ENCODE assay signal across 2 cellular contexts in the genomic region with DNA sequence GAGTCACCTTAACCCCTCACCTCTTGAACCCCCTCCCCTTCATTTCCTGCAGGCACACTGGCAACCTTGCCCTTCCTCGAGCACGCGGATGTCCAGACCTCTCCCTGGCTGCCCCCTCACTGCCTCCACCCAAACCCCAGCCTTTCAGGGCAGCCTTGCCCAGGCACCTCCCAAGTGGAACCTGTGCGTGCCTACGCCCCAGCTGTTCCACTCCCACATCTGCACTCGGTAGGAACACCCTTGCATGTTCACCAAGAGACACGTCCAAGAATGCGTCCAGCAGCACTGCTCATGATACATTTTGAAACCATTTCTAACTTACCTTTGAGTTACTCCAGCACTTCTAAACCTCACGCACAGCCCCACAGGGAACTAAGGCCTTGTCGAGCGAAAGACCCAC.
TF ChIP-seq lines count a peak whose summit lies in the region.

No MANE protein-coding gene starts in this region.

TF ChIP-seq in GM23338, 12 proteins besides CTCF, POLR2A, EP300 and RAD21:
- TF ChIP-seq EZH2 (IDR thresholded peaks at IDR 0.05; ENCODE audit: low read depth, unreplicated experiment) (no peak), NANOG (IDR thresholded peaks at IDR 0.05; ENCODE audit: borderline replicate concordance) (no peak), JUNB (IDR thresholded peaks at IDR 0.05; ENCODE audit: unreplicated experiment) (no peak)
- TF ChIP-seq, protein P1, sequence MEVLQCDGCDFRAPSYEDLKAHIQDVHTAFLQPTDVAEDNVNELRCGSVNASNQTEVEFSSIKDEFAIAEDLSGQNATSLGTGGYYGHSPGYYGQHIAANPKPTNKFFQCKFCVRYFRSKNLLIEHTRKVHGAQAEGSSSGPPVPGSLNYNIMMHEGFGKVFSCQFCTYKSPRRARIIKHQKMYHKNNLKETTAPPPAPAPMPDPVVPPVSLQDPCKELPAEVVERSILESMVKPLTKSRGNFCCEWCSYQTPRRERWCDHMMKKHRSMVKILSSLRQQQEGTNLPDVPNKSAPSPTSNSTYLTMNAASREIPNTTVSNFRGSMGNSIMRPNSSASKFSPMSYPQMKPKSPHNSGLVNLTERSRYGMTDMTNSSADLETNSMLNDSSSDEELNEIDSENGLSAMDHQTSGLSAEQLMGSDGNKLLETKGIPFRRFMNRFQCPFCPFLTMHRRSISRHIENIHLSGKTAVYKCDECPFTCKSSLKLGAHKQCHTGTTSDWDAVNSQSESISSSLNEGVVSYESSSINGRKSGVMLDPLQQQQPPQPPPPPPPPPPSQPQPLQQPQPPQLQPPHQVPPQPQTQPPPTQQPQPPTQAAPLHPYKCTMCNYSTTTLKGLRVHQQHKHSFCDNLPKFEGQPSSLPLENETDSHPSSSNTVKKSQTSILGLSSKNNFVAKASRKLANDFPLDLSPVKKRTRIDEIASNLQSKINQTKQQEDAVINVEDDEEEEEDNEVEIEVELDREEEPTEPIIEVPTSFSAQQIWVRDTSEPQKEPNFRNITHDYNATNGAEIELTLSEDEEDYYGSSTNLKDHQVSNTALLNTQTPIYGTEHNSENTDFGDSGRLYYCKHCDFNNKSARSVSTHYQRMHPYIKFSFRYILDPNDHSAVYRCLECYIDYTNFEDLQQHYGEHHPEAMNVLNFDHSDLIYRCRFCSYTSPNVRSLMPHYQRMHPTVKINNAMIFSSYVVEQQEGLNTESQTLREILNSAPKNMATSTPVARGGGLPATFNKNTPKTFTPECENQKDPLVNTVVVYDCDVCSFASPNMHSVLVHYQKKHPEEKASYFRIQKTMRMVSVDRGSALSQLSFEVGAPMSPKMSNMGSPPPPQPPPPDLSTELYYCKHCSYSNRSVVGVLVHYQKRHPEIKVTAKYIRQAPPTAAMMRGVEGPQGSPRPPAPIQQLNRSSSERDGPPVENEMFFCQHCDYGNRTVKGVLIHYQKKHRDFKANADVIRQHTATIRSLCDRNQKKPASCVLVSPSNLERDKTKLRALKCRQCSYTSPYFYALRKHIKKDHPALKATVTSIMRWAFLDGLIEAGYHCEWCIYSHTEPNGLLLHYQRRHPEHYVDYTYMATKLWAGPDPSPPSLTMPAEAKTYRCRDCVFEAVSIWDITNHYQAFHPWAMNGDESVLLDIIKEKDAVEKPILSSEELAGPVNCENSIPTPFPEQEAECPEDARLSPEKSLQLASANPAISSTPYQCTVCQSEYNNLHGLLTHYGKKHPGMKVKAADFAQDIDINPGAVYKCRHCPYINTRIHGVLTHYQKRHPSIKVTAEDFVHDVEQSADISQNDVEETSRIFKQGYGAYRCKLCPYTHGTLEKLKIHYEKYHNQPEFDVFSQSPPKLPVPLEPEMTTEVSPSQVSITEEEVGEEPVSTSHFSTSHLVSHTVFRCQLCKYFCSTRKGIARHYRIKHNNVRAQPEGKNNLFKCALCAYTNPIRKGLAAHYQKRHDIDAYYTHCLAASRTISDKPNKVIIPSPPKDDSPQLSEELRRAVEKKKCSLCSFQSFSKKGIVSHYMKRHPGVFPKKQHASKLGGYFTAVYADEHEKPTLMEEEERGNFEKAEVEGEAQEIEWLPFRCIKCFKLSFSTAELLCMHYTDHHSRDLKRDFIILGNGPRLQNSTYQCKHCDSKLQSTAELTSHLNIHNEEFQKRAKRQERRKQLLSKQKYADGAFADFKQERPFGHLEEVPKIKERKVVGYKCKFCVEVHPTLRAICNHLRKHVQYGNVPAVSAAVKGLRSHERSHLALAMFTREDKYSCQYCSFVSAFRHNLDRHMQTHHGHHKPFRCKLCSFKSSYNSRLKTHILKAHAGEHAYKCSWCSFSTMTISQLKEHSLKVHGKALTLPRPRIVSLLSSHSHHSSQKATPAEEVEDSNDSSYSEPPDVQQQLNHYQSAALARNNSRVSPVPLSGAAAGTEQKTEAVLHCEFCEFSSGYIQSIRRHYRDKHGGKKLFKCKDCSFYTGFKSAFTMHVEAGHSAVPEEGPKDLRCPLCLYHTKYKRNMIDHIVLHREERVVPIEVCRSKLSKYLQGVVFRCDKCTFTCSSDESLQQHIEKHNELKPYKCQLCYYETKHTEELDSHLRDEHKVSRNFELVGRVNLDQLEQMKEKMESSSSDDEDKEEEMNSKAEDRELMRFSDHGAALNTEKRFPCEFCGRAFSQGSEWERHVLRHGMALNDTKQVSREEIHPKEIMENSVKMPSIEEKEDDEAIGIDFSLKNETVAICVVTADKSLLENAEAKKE (CRISPR knock-in tag; IDR thresholded peaks at IDR 0.05), result no peak
- TF ChIP-seq, protein P2, sequence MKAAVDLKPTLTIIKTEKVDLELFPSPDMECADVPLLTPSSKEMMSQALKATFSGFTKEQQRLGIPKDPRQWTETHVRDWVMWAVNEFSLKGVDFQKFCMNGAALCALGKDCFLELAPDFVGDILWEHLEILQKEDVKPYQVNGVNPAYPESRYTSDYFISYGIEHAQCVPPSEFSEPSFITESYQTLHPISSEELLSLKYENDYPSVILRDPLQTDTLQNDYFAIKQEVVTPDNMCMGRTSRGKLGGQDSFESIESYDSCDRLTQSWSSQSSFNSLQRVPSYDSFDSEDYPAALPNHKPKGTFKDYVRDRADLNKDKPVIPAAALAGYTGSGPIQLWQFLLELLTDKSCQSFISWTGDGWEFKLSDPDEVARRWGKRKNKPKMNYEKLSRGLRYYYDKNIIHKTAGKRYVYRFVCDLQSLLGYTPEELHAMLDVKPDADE (IDR thresholded peaks at IDR 0.05), result no peak

TF ChIP-seq in IMR-90, 13 proteins besides CTCF, POLR2A, EP300 and RAD21:
- no peak for TF ChIP-seq NFE2L2 (IDR thresholded peaks at IDR 0.05; ENCODE audit: low read depth, low read length)
- TF ChIP-seq SMC3 (IDR thresholded peaks at IDR 0.05; ENCODE audit: low read depth, low read length), result no peak
- TF ChIP-seq FOS (IDR thresholded peaks at IDR 0.05; ENCODE audit: low read depth, low read length), result no peak
- no peak for TF ChIP-seq CEBPB (IDR thresholded peaks at IDR 0.05; ENCODE audit: low read depth, low read length)
- no peak for TF ChIP-seq MAZ (IDR thresholded peaks at IDR 0.05; ENCODE audit: borderline replicate concordance, low read depth, low read length)
- TF ChIP-seq RCOR1 (IDR thresholded peaks at IDR 0.05; ENCODE audit: insufficient replicate concordance, low read length), result no peak
- no peak for TF ChIP-seq MXI1 (IDR thresholded peaks at IDR 0.05; ENCODE audit: borderline replicate concordance, low read depth, low read length)
- no peak for TF ChIP-seq MAFK (IDR thresholded peaks at IDR 0.05; ENCODE audit: low read depth, low read length)
